ENCODE assay signal across 8 cellular contexts in genomic region chr19:3708207-3708931, GRCh38. TPM values are rescaled to one million over a fixed set of nuclear protein-coding genes. Genes with fewer than 3 reads are reported as not detected.
DNase-seq lines count a peak whose midpoint lies in the region; ATAC-seq and TF ChIP-seq lines count a peak whose summit lies in the region.

TSS of gene TJP3 (plus strand) at chr19:3708384. CDS start at chr19:3728433, 20,049 bp downstream.

- no peaks in the 10 kb centered on the region for H3K27me3 ChIP-seq in rectal smooth muscle tissue (ENCODE audit: control insufficient read depth, insufficient read depth, low read length)
- peaks cover 0 to 52% of the 10 kb centered on the region in 2 donors for H3K27me3 ChIP-seq in tibial nerve

- H3K4me1 ChIP-seq in rectal smooth muscle tissue (ENCODE audit: control insufficient read depth, insufficient read depth, low read length): peaks cover 3% of the 10 kb centered on the region
- peaks cover 0 to 9% (median 0%) of the 10 kb centered on the region in 4 donors for H3K4me1 ChIP-seq in tibial nerve

- no peak for ATAC-seq in GM21529 (IDR thresholded peaks at IDR 0.05; ENCODE audit: unreplicated experiment)

- TF ChIP-seq CTCF in tibial nerve (IDR thresholded peaks at IDR 0.05): no peak

- no peak for TF ChIP-seq POLR2A in tibial nerve (IDR thresholded peaks at IDR 0.05)

- 30 to 36% methylated on average over 14 to 22 of the region's 24 CpGs for WGBS in tibial nerve, 2 donors

- TF ChIP-seq EP300 in tibial nerve (IDR thresholded peaks at IDR 0.05): no peak

- DNase-seq in G401 (ENCODE audit: low spot score) (no peak), NCI-H2196 (lab: John Stamatoyannopoulos, UW; ENCODE audit: unreplicated experiment) (peak; percentile 44), epithelial cell of prostate (ENCODE audit: low read depth, low spot score) (no peak), tibial nerve (ENCODE audit: low spot score in 2 of 2) (no peak), inferior parietal cortex (ENCODE audit: extremely low spot score) (no peak)
- DNase-seq in activated CD4-positive, alpha-beta T cell treated with anti-CD3 and anti-CD28 coated beads for 4 hours: no peak

- in situ Hi-C loops in G401 (cut with HindIII; ENCODE audit: low sequenced_read_pairs): no loop called here

- H3K27ac ChIP-seq in epithelial cell of prostate (peak within 1 kb of the TSS; percentile 15), rectal smooth muscle tissue (ENCODE audit: low read depth, low read length) (no peak within 1 kb of the TSS), tibial nerve (peak within 1 kb of the TSS in 1 of 4 donors; percentile 70)

- peak within 1 kb of the TSS; percentile 69 for H3K4me3 ChIP-seq in rectal smooth muscle tissue (ENCODE audit: low read length)
- peak within 1 kb of the TSS in 1 of 4 donors; percentile 21 for H3K4me3 ChIP-seq in tibial nerve

- no peaks in the 10 kb centered on the region for H3K9me3 ChIP-seq in tibial nerve

- peak within 1 kb of the TSS; percentile 22 for H3K9ac ChIP-seq in rectal smooth muscle tissue (ENCODE audit: low read length)

- no peaks in the 10 kb centered on the region for H3K36me3 ChIP-seq in rectal smooth muscle tissue (ENCODE audit: control insufficient read depth, insufficient read depth, low read length)
- H3K36me3 ChIP-seq in tibial nerve: no peaks in the 10 kb centered on the region

RNA-seq across cellular contexts. Expression of gene TJP3, which starts in this region (rescaled TPM):
- total RNA-seq in G401 (2014; rRNA removed; shearing (Covaris generic)): 12.4 and 15.1 TPM in 2 replicates
- total RNA-seq in tibial nerve: under 1 TPM in 3 of 4 donors, not detected in 1; 0.21 to 0.90 (median 0.22) TPM
